Comparison of ENCODE assay signal across 20 cellular contexts in the genomic region with DNA sequence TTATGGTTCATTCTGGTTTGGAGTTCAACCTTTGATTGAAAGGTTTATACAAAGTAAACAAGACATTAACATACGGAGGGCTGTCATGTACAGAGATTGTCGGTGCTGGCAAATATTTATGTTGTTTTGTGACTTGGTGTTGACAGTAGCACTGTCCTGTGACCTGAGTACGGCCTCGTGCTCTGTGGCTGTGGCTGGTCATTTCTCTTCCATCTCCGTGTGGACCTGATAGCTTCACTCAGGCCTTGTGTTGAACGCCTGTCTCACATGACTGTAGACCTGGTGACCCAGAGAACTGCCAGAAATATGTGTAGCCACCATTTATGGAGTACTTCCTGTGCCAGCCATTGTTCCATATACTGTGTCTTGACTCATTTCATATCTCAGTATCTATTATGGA.
A peak's percentile ranks its signal among the peaks of the same experiment; 100 is the strongest.
DNase-seq lines count a peak whose midpoint lies in the region; TF ChIP-seq lines count a peak whose summit lies in the region.
"Had no signal": no experiment of that assay in that cellular context is flagged by ENCODE, and none has a peak within 500 bp of the region (broad histone marks: within the 10 kb centered on the region; RNA-seq: fewer than 3 reads in every experiment).

No MANE protein-coding gene starts in this region.

- intact Hi-C loops in activated CD4-positive, alpha-beta memory T cell treated with anti-CD3 and anti-CD28 coated beads for 36 hours (cut with micrococcal nuclease): no loop called here

- CTCF ChIA-PET in activated CD4-positive, alpha-beta memory T cell treated with anti-CD3 and anti-CD28 coated beads for 36 hours (lab: Charles Lee): interaction anchor here (1.2 to 2.4 kb wide), 2 partner anchors 19 to 21 kb away, joined by 3 to 14 read pairs; no protein-coding TSS in a partner anchor

- H3K36me3 Mint-ChIP-seq in nephron progenitor cell (ENCODE audit: low read depth) (no peaks in the 10 kb centered on the region), endothelial cell (ENCODE audit: low read depth, unreplicated experiment) (no peaks in the 10 kb centered on the region)
- H3K36me3 Mint-ChIP-seq in activated CD4-positive, alpha-beta memory T cell treated with anti-CD3 and anti-CD28 coated beads for 36 hours: no peaks in the 10 kb centered on the region

- H3K27ac Mint-ChIP-seq in nephron progenitor cell (peak overlapping the region; percentile 64), endothelial cell (ENCODE audit: unreplicated experiment) (no peak overlapping the region)
- no peak overlapping the region for H3K27ac Mint-ChIP-seq in activated CD4-positive, alpha-beta memory T cell treated with anti-CD3 and anti-CD28 coated beads for 36 hours

- H3K9me3 ChIP-seq in SJCRH30 (replicated peaks): no peaks in the 10 kb centered on the region
- H3K9me3 ChIP-seq: right atrium auricular region had no signal

- H3K27ac ChIP-seq in SJCRH30: no peak overlapping the region
- H3K27ac ChIP-seq: KMS-11, right atrium auricular region had no signal

- TF ChIP-seq CTCF in LNCaP clone FGC (IDR thresholded peaks at IDR 0.05; ENCODE audit: control insufficient read depth, extremely low read depth, insufficient read depth): no peak
- no peak for TF ChIP-seq CTCF in nephron progenitor cell (IDR thresholded peaks at IDR 0.05)
- no peak for TF ChIP-seq CTCF in endothelial cell (IDR thresholded peaks at IDR 0.05; ENCODE audit: unreplicated experiment)

- H3K36me3 ChIP-seq in SJCRH30: no peaks in the 10 kb centered on the region
- H3K36me3 ChIP-seq: right atrium auricular region had no signal

- no peaks in the 10 kb centered on the region; the same call in 1 of the 2 replicates for H3K27me3 ChIP-seq in SJCRH30
- H3K27me3 ChIP-seq: right atrium auricular region had no signal

- no peak overlapping the region for H3K4me3 Mint-ChIP-seq in nephron progenitor cell
- no peak overlapping the region for H3K4me3 Mint-ChIP-seq in endothelial cell (ENCODE audit: unreplicated experiment)
- no peak overlapping the region for H3K4me3 Mint-ChIP-seq in activated CD4-positive, alpha-beta memory T cell treated with anti-CD3 and anti-CD28 coated beads for 36 hours
- H3K4me3 Mint-ChIP-seq: naive B cell had no signal

- no peaks in the 10 kb centered on the region for H3K9me3 Mint-ChIP-seq in nephron progenitor cell
- no peaks in the 10 kb centered on the region for H3K9me3 Mint-ChIP-seq in endothelial cell (ENCODE audit: unreplicated experiment)
- no peaks in the 10 kb centered on the region for H3K9me3 Mint-ChIP-seq in activated CD4-positive, alpha-beta memory T cell treated with anti-CD3 and anti-CD28 coated beads for 36 hours
- H3K9me3 Mint-ChIP-seq: naive B cell had no signal

- no peaks in the 10 kb centered on the region for H3K4me1 ChIP-seq in SJCRH30

- H3K27me3 Mint-ChIP-seq in nephron progenitor cell (ENCODE audit: low read depth, poor library complexity) (peaks cover 2% of the 10 kb centered on the region), endothelial cell (ENCODE audit: unreplicated experiment) (no peaks in the 10 kb centered on the region)
- no peaks in the 10 kb centered on the region for H3K27me3 Mint-ChIP-seq in activated CD4-positive, alpha-beta memory T cell treated with anti-CD3 and anti-CD28 coated beads for 36 hours
- H3K27me3 Mint-ChIP-seq: naive B cell had no signal

- POLR2A ChIA-PET in activated CD4-positive, alpha-beta memory T cell treated with anti-CD3 and anti-CD28 coated beads for 36 hours (lab: Charles Lee): no interaction called here

- H3K4me3 ChIP-seq in LNCaP clone FGC (ENCODE audit: low read depth, low read length) (no peak overlapping the region), SJCRH30 (no peak overlapping the region)
- H3K4me3 ChIP-seq: right atrium auricular region had no signal

- H3K4me1 Mint-ChIP-seq in nephron progenitor cell (peaks cover 21% of the 10 kb centered on the region), endothelial cell (ENCODE audit: unreplicated experiment) (no peaks in the 10 kb centered on the region)
- peaks cover 21% of the 10 kb centered on the region for H3K4me1 Mint-ChIP-seq in activated CD4-positive, alpha-beta memory T cell treated with anti-CD3 and anti-CD28 coated beads for 36 hours (ENCODE audit: low read depth)

- DNase-seq in COLO668 (lab: John Stamatoyannopoulos, UW; ENCODE audit: unreplicated experiment) (peak; percentile 24), LNCaP clone FGC (ENCODE audit: low read depth) (peak; percentile 82), dermis blood vessel endothelial cell (peak; percentile 31), nephron progenitor cell (no peak), GM03348 (ENCODE audit: low spot score) (no peak), endothelial cell (ENCODE audit: low spot score) (no peak), SJCRH30 (no peak)
- DNase-seq in activated CD4-positive, alpha-beta memory T cell treated with anti-CD3 and anti-CD28 coated beads for 36 hours: no peak
- DNase-seq: activated CD4-positive, alpha-beta T cell treated with anti-CD3 and anti-CD28 coated beads for 1 hour; C1 segment of cervical spinal cord; HCEC 1CT; MV-4-11; naive B cell; NK-92 treated with Interleukin-12 subunit alpha and Interleukin-12 subunit beta, amount 100 ng/mL, for 24 hours; SIG-M5; stimulated activated CD4-positive, alpha-beta T cell treated with anti-CD3 and anti-CD28 coated beads, Interleukin-15, amount 100 ng/mL, for 24 hours; stimulated activated CD8-positive, alpha-beta memory T cell treated with anti-CD3 and anti-CD28 coated beads, Interleukin-4, amount 100 ng/mL, for 48 hours; substantia nigra had no signal

Comparison
In these comparisons a context has a peak if more than half of its experiments do, and no peak if none do; other contexts are left out.
1. DNase-seq: peak in COLO668 (single experiment), LNCaP clone FGC (single experiment) and dermis blood vessel endothelial cell (single experiment); none in nephron progenitor cell (single experiment), GM03348 (single experiment), endothelial cell (single experiment), activated CD4-positive, alpha-beta memory T cell treated with anti-CD3 and anti-CD28 coated beads for 36 hours (single experiment) and SJCRH30 (0 of 2).